In the genomic region with DNA sequence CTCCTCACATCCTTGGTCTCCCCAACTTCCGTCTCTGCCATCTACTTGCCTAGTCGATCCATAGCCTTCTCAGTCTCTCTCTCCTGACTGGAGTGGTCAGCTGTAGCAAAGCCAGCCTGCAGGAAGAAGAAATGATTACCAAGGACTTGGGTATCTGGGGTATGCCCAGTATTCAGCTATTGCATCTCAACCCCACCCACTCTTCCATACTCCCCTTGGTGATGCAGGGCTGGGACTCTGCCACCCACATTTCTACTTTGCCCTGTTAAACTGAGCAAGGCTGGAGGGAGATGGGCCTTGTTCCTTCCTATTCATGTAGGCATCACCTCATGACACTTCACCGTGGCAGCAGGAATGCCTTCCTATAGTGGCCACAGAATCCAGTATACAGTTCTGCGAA, we compare ENCODE assay signal across 18 cellular contexts. TPM values are rescaled to one million over a fixed set of nuclear protein-coding genes. Genes with fewer than 3 reads are reported as not detected.
DNase-seq lines count a peak whose midpoint lies in the region; FAIRE-seq and TF ChIP-seq lines count a peak whose summit lies in the region.
"Had no signal": no experiment of that assay in that cellular context is flagged by ENCODE, and none has a peak within 500 bp of the region (broad histone marks: within the 10 kb centered on the region; RNA-seq: fewer than 3 reads in every experiment).

No MANE protein-coding gene starts in this region.

- peaks cover 4 to 8% of the 10 kb centered on the region in 2 experiments for H3K4me1 ChIP-seq in trophoblast cell (ENCODE audit: control insufficient read depth in 1 of 2, insufficient read depth in 2 of 2, low read length in 2 of 2)

- peaks cover 24% of the 10 kb centered on the region for H3K36me3 Mint-ChIP-seq in brain

- no peak overlapping the region for H3K4ac ChIP-seq in trophoblast cell (ENCODE audit: low read depth, low read length)

- H3K14ac ChIP-seq in trophoblast cell (ENCODE audit: low read length) = no peak overlapping the region

- no peak overlapping the region for H4K12ac ChIP-seq in trophoblast cell (ENCODE audit: low read depth, low read length)

- H2BK12ac ChIP-seq in trophoblast cell (ENCODE audit: low read length) = no peak overlapping the region

- TF ChIP-seq CTCF in AG10803 (conservative IDR thresholded peaks at IDR 0.05; ENCODE audit: low read length) (no peak), brain (conservative IDR thresholded peaks at IDR 0.05) (no peak), D721Med (IDR thresholded peaks at IDR 0.05; ENCODE audit: insufficient read depth, missing control alignments) (no peak)

- no CpG with 5 or more reads among the region's 4 CpGs for WGBS in trophoblast cell (ENCODE audit: extremely low coverage, insufficient coverage, insufficient read length)

- H3K27ac Mint-ChIP-seq in brain = no peak overlapping the region
- H3K27ac Mint-ChIP-seq: CD4-positive, alpha-beta T cell; GM23338 had no signal

- H3K18ac ChIP-seq in trophoblast cell (ENCODE audit: low read length) = no peak overlapping the region

- H3K4me1 Mint-ChIP-seq in brain = peaks cover 27% of the 10 kb centered on the region

- H2BK120ac ChIP-seq in trophoblast cell (ENCODE audit: insufficient read depth, low read length, poor library complexity) = no peak overlapping the region

- H2BK5ac ChIP-seq in trophoblast cell (ENCODE audit: low read depth, low read length, poor library complexity) = no peak overlapping the region

- peaks cover 2% of the 10 kb centered on the region for H3K79me1 ChIP-seq in trophoblast cell (ENCODE audit: low read length)

- H3K27me3 Mint-ChIP-seq in brain = no peaks in the 10 kb centered on the region
- H3K27me3 Mint-ChIP-seq: CD4-positive, alpha-beta T cell had no signal

- H3K4me2 ChIP-seq in trophoblast cell (ENCODE audit: low read length) = no peak overlapping the region
- H3K4me2 ChIP-seq: GM23338 had no signal

- no peak for FAIRE-seq in D721Med (lab: Jason Lieb, UNC)
- FAIRE-seq: G401.6, GM12891, GM18507 had no signal

- H3K4me3 ChIP-seq in AG10803 (ENCODE audit: low read length) (peak overlapping the region; percentile 7; the same call in 1 of the 2 replicates), trophoblast cell (ENCODE audit: low read depth, low read length) (peak overlapping the region; percentile 39)
- H3K4me3 ChIP-seq: Peyer's patch had no signal

- DNase-seq in AG10803 (ENCODE audit: low read depth) (peak; percentile 29), EL (peak; percentile 26), trophoblast cell (peak in 1 of 2 donors; percentile 59), NCI-H748 (lab: John Stamatoyannopoulos, UW; ENCODE audit: unreplicated experiment) (no peak), D721Med (ENCODE audit: insufficient read length, low spot score) (no peak), SIG-M5 (lab: John Stamatoyannopoulos, UW) (no peak)
- DNase-seq: CD4-positive, alpha-beta T cell; DMS53; NCI-H1048; NCI-H1694; NCI-H524; Peyer's patch had no signal

- H4K91ac ChIP-seq in trophoblast cell (ENCODE audit: low read depth, low read length) = no peak overlapping the region

- peak overlapping the region; percentile 15 to 49 (median 31) for H3K4me3 Mint-ChIP-seq in brain

- no peak overlapping the region for H2AFZ ChIP-seq in trophoblast cell (ENCODE audit: insufficient read depth, low read length, poor library complexity)
- H2AFZ ChIP-seq: GM23338 had no signal

- H2AK5ac ChIP-seq in trophoblast cell (ENCODE audit: low read length) = no peak overlapping the region

- no peak overlapping the region for H4K8ac ChIP-seq in trophoblast cell (ENCODE audit: low read depth, low read length)

- H3K27ac ChIP-seq in trophoblast cell (ENCODE audit: low read depth, low read length) = no peak overlapping the region
- H3K27ac ChIP-seq: KMS-11, Peyer's patch had no signal

- H3K27me3 ChIP-seq in trophoblast cell (ENCODE audit: insufficient read depth, low read length) = no peaks in the 10 kb centered on the region
- H3K27me3 ChIP-seq: Peyer's patch had no signal

- H3K79me2 ChIP-seq in trophoblast cell (ENCODE audit: control insufficient read depth, insufficient read depth, low read length, poor library complexity) = peaks cover 3% of the 10 kb centered on the region

- H3K23ac ChIP-seq in trophoblast cell (ENCODE audit: low read length) = no peak overlapping the region

- H3K9ac ChIP-seq in trophoblast cell (ENCODE audit: low read length) = no peak overlapping the region
- H3K9ac ChIP-seq: KMS-11 had no signal

- H3K36me3 ChIP-seq in trophoblast cell (ENCODE audit: control insufficient read depth in 1 of 2, insufficient read depth in 2 of 2, low read length in 2 of 2) = peaks cover 6 to 11% of the 10 kb centered on the region in 2 experiments

- H3K9me3 Mint-ChIP-seq in brain = no peaks in the 10 kb centered on the region
- H3K9me3 Mint-ChIP-seq: CD4-positive, alpha-beta T cell; GM23338 had no signal

- no peaks in the 10 kb centered on the region for H3K9me3 ChIP-seq in trophoblast cell (ENCODE audit: insufficient read depth, low read depth, low read length)
- H3K9me3 ChIP-seq: Peyer's patch had no signal

RNA-seq across cellular contexts. Expression of gene COPRS, which starts 2.3 kb away (rescaled TPM):
- polyA plus RNA-seq in brain (ENCODE audit: insufficient read depth, low read depth, low replicate concordance) = 92.5 TPM
- 37.9 and 38.7 TPM in 2 replicates for polyA plus RNA-seq in trophoblast cell (2013)

RNA-seq across cellular contexts. Expression of gene UTP6, which starts 44.8 kb away (rescaled TPM):
- 34.4 TPM for polyA plus RNA-seq in brain (ENCODE audit: insufficient read depth, low read depth, low replicate concordance)
- polyA plus RNA-seq in trophoblast cell (2013) = 69.3 and 75.2 TPM in 2 replicates

Comparison
In these comparisons a context has a peak if more than half of its experiments do, and no peak if none do; other contexts are left out.
1. DNase-seq: peak in AG10803 (single experiment) and EL (single experiment); none in NCI-H748 (single experiment), D721Med (single experiment) and SIG-M5 (single experiment).